2 cellular contexts compared by ENCODE assay signal in the genomic region with DNA sequence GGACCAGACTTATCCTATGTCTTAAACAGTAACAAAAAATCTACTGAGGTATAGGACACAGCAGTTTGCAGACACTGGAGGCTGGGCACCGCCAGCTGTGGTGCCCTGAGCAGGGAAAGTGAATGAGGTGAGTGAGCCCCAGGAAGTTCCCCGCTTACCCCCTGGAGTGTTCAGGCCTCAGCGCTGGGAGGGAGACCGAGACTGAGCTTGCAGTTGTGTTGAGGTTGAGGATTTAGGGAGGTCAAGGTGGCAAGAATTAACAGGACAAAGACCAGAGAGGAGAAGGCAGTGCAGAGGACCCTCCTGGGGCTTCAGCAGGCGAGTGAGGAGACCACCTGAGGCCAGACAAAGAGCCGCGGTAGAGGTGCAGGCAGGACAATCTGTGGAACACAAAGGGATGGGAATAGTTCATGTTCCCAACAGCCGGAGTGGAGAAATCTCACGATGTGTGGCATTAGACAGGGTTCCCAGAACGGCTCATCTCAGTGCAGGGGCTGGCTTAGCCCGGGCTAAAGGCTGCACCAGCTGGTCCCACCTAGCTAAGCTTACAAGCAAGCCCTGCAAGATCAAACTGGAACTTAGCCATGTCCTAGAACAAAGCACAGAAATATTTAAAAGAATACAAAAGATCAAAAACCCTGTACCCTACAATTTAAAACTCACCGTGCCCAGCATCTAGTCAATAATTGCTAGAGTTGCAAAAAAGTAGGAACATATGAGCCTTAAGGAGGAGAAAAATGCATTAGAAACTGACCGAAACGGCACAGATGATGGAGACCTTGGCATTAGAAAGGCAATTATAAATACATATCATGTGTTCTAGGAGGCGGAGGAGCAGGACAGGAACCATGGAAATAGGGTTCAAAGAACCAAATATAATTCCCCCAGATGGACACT.
TF ChIP-seq lines count a peak whose summit lies in the region.

No MANE protein-coding gene starts in this region.

TF ChIP-seq in GM23338, 12 proteins besides CTCF, POLR2A, EP300 and RAD21 (continues in another document):
- TF ChIP-seq POLR2AphosphoS5 (IDR thresholded peaks at IDR 0.05; ENCODE audit: low read depth) = no peak
- TF ChIP-seq NANOG (IDR thresholded peaks at IDR 0.05; ENCODE audit: borderline replicate concordance) = no peak
- TF ChIP-seq ZNF331 (CRISPR knock-in tag; IDR thresholded peaks at IDR 0.05; ENCODE audit: low read depth) = no peak
- TF ChIP-seq EZH2 (IDR thresholded peaks at IDR 0.05; ENCODE audit: low read depth, unreplicated experiment) = no peak
- TF ChIP-seq, protein P1, sequence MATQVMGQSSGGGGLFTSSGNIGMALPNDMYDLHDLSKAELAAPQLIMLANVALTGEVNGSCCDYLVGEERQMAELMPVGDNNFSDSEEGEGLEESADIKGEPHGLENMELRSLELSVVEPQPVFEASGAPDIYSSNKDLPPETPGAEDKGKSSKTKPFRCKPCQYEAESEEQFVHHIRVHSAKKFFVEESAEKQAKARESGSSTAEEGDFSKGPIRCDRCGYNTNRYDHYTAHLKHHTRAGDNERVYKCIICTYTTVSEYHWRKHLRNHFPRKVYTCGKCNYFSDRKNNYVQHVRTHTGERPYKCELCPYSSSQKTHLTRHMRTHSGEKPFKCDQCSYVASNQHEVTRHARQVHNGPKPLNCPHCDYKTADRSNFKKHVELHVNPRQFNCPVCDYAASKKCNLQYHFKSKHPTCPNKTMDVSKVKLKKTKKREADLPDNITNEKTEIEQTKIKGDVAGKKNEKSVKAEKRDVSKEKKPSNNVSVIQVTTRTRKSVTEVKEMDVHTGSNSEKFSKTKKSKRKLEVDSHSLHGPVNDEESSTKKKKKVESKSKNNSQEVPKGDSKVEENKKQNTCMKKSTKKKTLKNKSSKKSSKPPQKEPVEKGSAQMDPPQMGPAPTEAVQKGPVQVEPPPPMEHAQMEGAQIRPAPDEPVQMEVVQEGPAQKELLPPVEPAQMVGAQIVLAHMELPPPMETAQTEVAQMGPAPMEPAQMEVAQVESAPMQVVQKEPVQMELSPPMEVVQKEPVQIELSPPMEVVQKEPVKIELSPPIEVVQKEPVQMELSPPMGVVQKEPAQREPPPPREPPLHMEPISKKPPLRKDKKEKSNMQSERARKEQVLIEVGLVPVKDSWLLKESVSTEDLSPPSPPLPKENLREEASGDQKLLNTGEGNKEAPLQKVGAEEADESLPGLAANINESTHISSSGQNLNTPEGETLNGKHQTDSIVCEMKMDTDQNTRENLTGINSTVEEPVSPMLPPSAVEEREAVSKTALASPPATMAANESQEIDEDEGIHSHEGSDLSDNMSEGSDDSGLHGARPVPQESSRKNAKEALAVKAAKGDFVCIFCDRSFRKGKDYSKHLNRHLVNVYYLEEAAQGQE (IDR thresholded peaks at IDR 0.05; ENCODE audit: unreplicated experiment) = no peak
- TF ChIP-seq EZH2phosphoT487 (IDR thresholded peaks at IDR 0.05; ENCODE audit: unreplicated experiment) = no peak
- TF ChIP-seq, protein P2, sequence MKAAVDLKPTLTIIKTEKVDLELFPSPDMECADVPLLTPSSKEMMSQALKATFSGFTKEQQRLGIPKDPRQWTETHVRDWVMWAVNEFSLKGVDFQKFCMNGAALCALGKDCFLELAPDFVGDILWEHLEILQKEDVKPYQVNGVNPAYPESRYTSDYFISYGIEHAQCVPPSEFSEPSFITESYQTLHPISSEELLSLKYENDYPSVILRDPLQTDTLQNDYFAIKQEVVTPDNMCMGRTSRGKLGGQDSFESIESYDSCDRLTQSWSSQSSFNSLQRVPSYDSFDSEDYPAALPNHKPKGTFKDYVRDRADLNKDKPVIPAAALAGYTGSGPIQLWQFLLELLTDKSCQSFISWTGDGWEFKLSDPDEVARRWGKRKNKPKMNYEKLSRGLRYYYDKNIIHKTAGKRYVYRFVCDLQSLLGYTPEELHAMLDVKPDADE (IDR thresholded peaks at IDR 0.05) = no peak
- no peak for TF ChIP-seq STAT1 (IDR thresholded peaks at IDR 0.05; ENCODE audit: unreplicated experiment)

TF ChIP-seq in H1, 55 proteins besides CTCF, POLR2A, EP300 and RAD21:
- TF ChIP-seq, protein P3, sequence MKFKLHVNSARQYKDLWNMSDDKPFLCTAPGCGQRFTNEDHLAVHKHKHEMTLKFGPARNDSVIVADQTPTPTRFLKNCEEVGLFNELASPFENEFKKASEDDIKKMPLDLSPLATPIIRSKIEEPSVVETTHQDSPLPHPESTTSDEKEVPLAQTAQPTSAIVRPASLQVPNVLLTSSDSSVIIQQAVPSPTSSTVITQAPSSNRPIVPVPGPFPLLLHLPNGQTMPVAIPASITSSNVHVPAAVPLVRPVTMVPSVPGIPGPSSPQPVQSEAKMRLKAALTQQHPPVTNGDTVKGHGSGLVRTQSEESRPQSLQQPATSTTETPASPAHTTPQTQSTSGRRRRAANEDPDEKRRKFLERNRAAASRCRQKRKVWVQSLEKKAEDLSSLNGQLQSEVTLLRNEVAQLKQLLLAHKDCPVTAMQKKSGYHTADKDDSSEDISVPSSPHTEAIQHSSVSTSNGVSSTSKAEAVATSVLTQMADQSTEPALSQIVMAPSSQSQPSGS (IDR thresholded peaks at IDR 0.05; ENCODE audit: low read length) = no peak
- TF ChIP-seq TEAD4 (IDR thresholded peaks at IDR 0.05; ENCODE audit: low read depth, low read length) (no peak), KDM5A (IDR thresholded peaks at IDR 0.05; ENCODE audit: low read length) (no peak), CBX5 (IDR thresholded peaks at IDR 0.05; ENCODE audit: low read depth, low read length) (no peak), HDAC6 (IDR thresholded peaks at IDR 0.05; ENCODE audit: low read depth, low read length) (no peak), TCF12 (IDR thresholded peaks at IDR 0.05; ENCODE audit: low read depth, low read length) (no peak), CREB1 (IDR thresholded peaks at IDR 0.05) (no peak), RBBP5 (IDR thresholded peaks at IDR 0.05; ENCODE audit: borderline replicate concordance, low read depth, low read length) (no peak), SP1 (IDR thresholded peaks at IDR 0.05; ENCODE audit: low read depth, low read length) (no peak), RFX5 (IDR thresholded peaks at IDR 0.05; ENCODE audit: borderline replicate concordance, low read depth, low read length) (no peak)
- TF ChIP-seq, protein P4, sequence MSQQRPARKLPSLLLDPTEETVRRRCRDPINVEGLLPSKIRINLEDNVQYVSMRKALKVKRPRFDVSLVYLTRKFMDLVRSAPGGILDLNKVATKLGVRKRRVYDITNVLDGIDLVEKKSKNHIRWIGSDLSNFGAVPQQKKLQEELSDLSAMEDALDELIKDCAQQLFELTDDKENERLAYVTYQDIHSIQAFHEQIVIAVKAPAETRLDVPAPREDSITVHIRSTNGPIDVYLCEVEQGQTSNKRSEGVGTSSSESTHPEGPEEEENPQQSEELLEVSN (IDR thresholded peaks at IDR 0.05) = no peak
TF ChIP-seq in H1: peak in this region for 0.
